8 cellular contexts compared by ENCODE assay signal in the genomic region with DNA sequence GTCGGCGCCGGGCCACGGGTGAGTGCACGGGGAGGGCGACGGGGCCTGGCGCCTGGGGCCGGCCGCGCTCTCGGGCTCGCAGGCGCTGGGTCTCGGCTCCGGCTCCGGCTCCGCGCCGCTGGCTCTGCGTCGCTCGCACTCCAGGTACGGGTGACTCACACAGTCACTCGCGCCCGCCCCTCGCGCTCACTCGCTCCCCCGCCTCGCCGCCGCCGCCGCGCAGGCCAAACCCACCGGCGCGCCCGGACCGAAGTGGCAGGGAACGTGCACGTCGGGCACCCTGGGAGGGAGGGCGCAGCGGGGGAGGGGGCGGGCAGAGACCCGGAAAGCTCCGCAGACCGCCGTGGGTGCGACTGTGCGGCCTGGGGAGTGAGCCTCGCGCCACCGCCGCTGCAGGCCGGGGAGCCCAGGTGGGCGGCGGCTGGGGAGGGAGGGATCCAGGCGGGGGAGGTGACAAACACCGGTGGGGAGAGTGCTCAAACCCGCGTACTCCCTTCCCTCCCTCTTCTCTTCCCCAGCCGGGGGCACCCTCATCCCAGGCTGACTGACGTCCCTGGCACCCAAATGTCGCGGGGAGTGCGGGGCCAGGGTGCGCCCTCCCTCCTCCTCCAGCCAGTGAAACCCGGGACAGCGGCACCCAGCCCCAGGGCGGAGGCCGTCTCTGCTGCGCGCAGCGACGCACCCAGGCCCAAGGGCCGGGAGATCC.
DNase-seq lines count a peak whose midpoint lies in the region; TF ChIP-seq lines count a peak whose summit lies in the region.

No MANE protein-coding gene starts in this region.

- intact Hi-C loops in head of caudate nucleus (cut with DNase I) = loop anchor here (10.0 kb wide), 1 partner anchor 79 kb away; no protein-coding TSS in a partner anchor
- intact Hi-C loops in vagina (cut with DNase I) = no loop called here

- peak overlapping the region; percentile 93 for H3K4me2 ChIP-seq in parathyroid adenoma (ENCODE audit: low read length)

- H3K9me3 ChIP-seq in MG63 (no peaks in the 10 kb centered on the region; the same call in 1 of the 2 replicates), parathyroid adenoma (ENCODE audit: control insufficient read depth, low read length) (no peaks in the 10 kb centered on the region), vagina (no peaks in the 10 kb centered on the region)

- H3K4me1 ChIP-seq in parathyroid adenoma = peaks cover 9% of the 10 kb centered on the region
- peaks cover 4% of the 10 kb centered on the region for H3K4me1 ChIP-seq in vagina

- no peaks in the 10 kb centered on the region for H3K27me3 ChIP-seq in MG63
- H3K27me3 ChIP-seq in parathyroid adenoma (ENCODE audit: control insufficient read depth, insufficient read depth, low read length) = no peaks in the 10 kb centered on the region
- H3K27me3 ChIP-seq in vagina = no peaks in the 10 kb centered on the region

- peak overlapping the region; percentile 92 for H3K27ac ChIP-seq in parathyroid adenoma
- H3K27ac ChIP-seq in vagina = peak overlapping the region; percentile 56

- peak; percentile 27 for TF ChIP-seq CTCF in parathyroid adenoma (IDR thresholded peaks at IDR 0.05)
- no peak for TF ChIP-seq CTCF in vagina (IDR thresholded peaks at IDR 0.05)

- no peak for TF ChIP-seq POLR2A in vagina (IDR thresholded peaks at IDR 0.05)

- H3K36me3 ChIP-seq in MG63 (no peaks in the 10 kb centered on the region), parathyroid adenoma (ENCODE audit: control insufficient read depth, insufficient read depth, low read length) (no peaks in the 10 kb centered on the region), vagina (no peaks in the 10 kb centered on the region)

- H3K9ac ChIP-seq in parathyroid adenoma = peak overlapping the region; percentile 75

- H2AFZ ChIP-seq in parathyroid adenoma = peak overlapping the region; percentile 90

- peak overlapping the region; percentile 28; the same call in 1 of the 2 replicates for H3K4me3 ChIP-seq in MG63
- peak overlapping the region; percentile 64 for H3K4me3 ChIP-seq in parathyroid adenoma (ENCODE audit: low read depth, low read length)
- H3K4me3 ChIP-seq in vagina = peak overlapping the region; percentile 59 to 64

- peak; percentile 21 for DNase-seq in NCI-H2029 (lab: John Stamatoyannopoulos, UW)
- DNase-seq in NCI-H2029 treated with DMSO at 0.1 percent for 48 hours (lab: John Stamatoyannopoulos, UW) = no peak
- DNase-seq in MG63 = peak; percentile 38
- DNase-seq in activated T-cell treated with anti-CD3 and anti-CD28 coated beads, Interleukin-2, amount 50 U/mL, for 48 hours = peak; percentile 64 to 65
- peak; percentile 44 to 93 (median 78) for DNase-seq in head of caudate nucleus
- no peak for DNase-seq in vagina (ENCODE audit: extremely low spot score in 2 of 2)
- DNase-seq in HCEC 1CT = no peak

- H3K79me2 ChIP-seq in parathyroid adenoma = peaks cover 3% of the 10 kb centered on the region

Comparison
In these comparisons a context has a peak if more than half of its experiments do, and no peak if none do; other contexts are left out.
1. DNase-seq: peak in NCI-H2029 (single experiment), MG63 (single experiment), activated T-cell treated with anti-CD3 and anti-CD28 coated beads, Interleukin-2, amount 50 U/mL, for 48 hours (2 of 2) and head of caudate nucleus (42 of 42); none in NCI-H2029 treated with DMSO at 0.1 percent for 48 hours (single experiment), vagina (0 of 2) and HCEC 1CT (single experiment).
2. Peak in every context shown above with its lines, with median percentiles within 50 percentile points of each other: H3K4me3 ChIP-seq.